ENCODE assay signal across 23 cellular contexts in genomic region chr15:61315471-61315870, GRCh38.
DNase-seq lines count a peak whose midpoint lies in the region; ATAC-seq, FAIRE-seq and TF ChIP-seq lines count a peak whose summit lies in the region.
"Had no signal": no experiment of that assay in that cellular context is flagged by ENCODE, and none has a peak within 500 bp of the region (broad histone marks: within the 10 kb centered on the region; RNA-seq: fewer than 3 reads in every experiment).

No MANE protein-coding gene starts in this region.

- no peak overlapping the region for H3K4me2 ChIP-seq in PC-3 (ENCODE audit: low read length)

- H3K9ac ChIP-seq in PC-3 (ENCODE audit: low read length), result no peak overlapping the region

- no peak for TF ChIP-seq CTCF in PC-3 (conservative IDR thresholded peaks at IDR 0.05; ENCODE audit: low read depth, low read length)
- TF ChIP-seq CTCF in epithelial cell of esophagus (IDR thresholded peaks at IDR 0.05; ENCODE audit: insufficient read depth, low read depth, low read length, missing control alignments), result no peak

- H3K79me2 ChIP-seq in PC-3 (ENCODE audit: low read length), result no peaks in the 10 kb centered on the region

- no peaks in the 10 kb centered on the region for H3K4me1 ChIP-seq in PC-3 (ENCODE audit: insufficient read depth, low read length)
- H3K4me1 ChIP-seq: HAP-1 had no signal

- no TSS peak for BruUV-seq in PC-3 (replicated peaks; lab: Mats Ljungman, UMichigan)

- ATAC-seq in PC-3, result no peak
- ATAC-seq in GM18867 (IDR thresholded peaks at IDR 0.05; ENCODE audit: unreplicated experiment), result no peak
- ATAC-seq: K562 had no signal

- no peak for TF ChIP-seq POLR2A in H54 (IDR thresholded peaks at IDR 0.05; ENCODE audit: low read depth, low read length)

- no peaks in the 10 kb centered on the region for H3K9me2 ChIP-seq in PC-3 (replicated peaks; ENCODE audit: low read length)

- no peak overlapping the region for H3K4me3 ChIP-seq in PC-3 (ENCODE audit: low read length)
- H3K4me3 ChIP-seq in epithelial cell of esophagus (ENCODE audit: low read length), result no peak overlapping the region
- H3K4me3 ChIP-seq: HAP-1, K562 had no signal

- H3K9me3 ChIP-seq in PC-3 (ENCODE audit: low read length), result no peaks in the 10 kb centered on the region

- H2AFZ ChIP-seq in PC-3 (ENCODE audit: low read length), result no peak overlapping the region

- POLR2A ChIA-PET in PC-3 (lab: Charles Lee; ENCODE audit: unreplicated experiment), result no interaction called here

- H3K27me3 ChIP-seq in PC-3 (ENCODE audit: low read length), result peaks cover 6% of the 10 kb centered on the region
- H3K27me3 ChIP-seq: BE2C had no signal

- no peaks in the 10 kb centered on the region for H3F3A ChIP-seq in PC-3 (ENCODE audit: low read length, unreplicated experiment)

- CTCF ChIA-PET in PC-3 (lab: Charles Lee), result no interaction called here

- no peak overlapping the region for H3K27ac ChIP-seq in PC-3 (ENCODE audit: low read length)
- H3K27ac ChIP-seq: HL-60 had no signal

- no peaks in the 10 kb centered on the region for H4K20me1 ChIP-seq in PC-3 (ENCODE audit: low read length)

- H3K36me3 ChIP-seq in PC-3 (ENCODE audit: low read depth, low read length), result no peaks in the 10 kb centered on the region
- H3K36me3 ChIP-seq: BE2C, HAP-1 had no signal

- no peak for FAIRE-seq in H54 (lab: Jason Lieb, UNC)
- FAIRE-seq: A204.1, GM19239, H1, K562 had no signal

- DNase-seq in PC-3 (peak; percentile 9), epithelial cell of esophagus (ENCODE audit: low read depth) (peak; percentile 28), head of caudate nucleus (peak in 36 of 42 donors; percentile 6 to 83 (median 46)), H54 (ENCODE audit: insufficient read length, low spot score) (no peak), SIG-M5 (lab: John Stamatoyannopoulos, UW) (no peak), HCEC 1CT (no peak)
- DNase-seq: ACHN; BE2C; C1 segment of cervical spinal cord; CD4-positive, CD25-positive, alpha-beta regulatory T cell; CD8-positive, alpha-beta memory T cell; COR-L47; DMS 273 treated with DMSO at 0.1 percent for 48 hours; DMS79; GDM1; IMR-90 had no signal

- intact Hi-C loops in PC-3 (cut with micrococcal nuclease), result no loop called here
- intact Hi-C loops in head of caudate nucleus (cut with DNase I), result no loop called here

Comparison
In these comparisons a context has a peak if more than half of its experiments do, and no peak if none do; other contexts are left out.
1. DNase-seq: peak in PC-3 (single experiment), epithelial cell of esophagus (single experiment) and head of caudate nucleus (36 of 42); none in H54 (single experiment), SIG-M5 (single experiment) and HCEC 1CT (single experiment).